ENCODE assay signal across 8 cellular contexts in the genomic region with DNA sequence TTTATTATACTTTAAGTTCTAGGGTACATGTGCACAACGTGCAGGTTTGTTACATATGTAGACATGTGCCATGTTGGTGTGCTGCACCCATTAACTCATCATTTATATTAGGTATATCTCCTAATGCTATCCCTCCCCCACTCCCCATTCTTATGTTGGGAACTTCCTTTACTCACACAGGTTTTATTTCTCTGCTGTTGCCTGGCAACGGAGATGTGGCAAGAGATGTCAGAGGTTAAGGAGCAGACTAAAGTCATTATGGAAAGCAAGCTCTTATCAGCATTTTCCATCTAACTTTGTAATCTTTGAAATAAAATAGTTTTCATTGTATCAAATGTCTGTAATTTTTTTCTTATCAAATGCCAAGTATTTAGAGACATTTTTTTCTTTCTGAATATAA. TPM values are rescaled to one million over a fixed set of nuclear protein-coding genes. Genes with fewer than 3 reads are reported as not detected.
DNase-seq lines count a peak whose midpoint lies in the region; ATAC-seq and TF ChIP-seq lines count a peak whose summit lies in the region.
"Not testable (repeated sequence)": the region's sequence is repeated elsewhere in the genome, so short reads cannot be mapped to it uniquely, and the experiment has no call there.

No MANE protein-coding gene starts in this region.

- not testable (repeated sequence) for H3K36me3 ChIP-seq in endodermal cell (ENCODE audit: control insufficient read depth, insufficient read depth, low read length); hepatocyte (replicated peaks; ENCODE audit: insufficient read depth, low read depth); uterus

- H3K27ac Mint-ChIP-seq in activated CD4-positive, alpha-beta T cell treated with anti-CD3 and anti-CD28 coated beads for 36 hours; endodermal cell: not testable (repeated sequence)
- H3K27ac Mint-ChIP-seq in mesothelial cell of epicardium: peak overlapping the region; percentile 50

- not testable (repeated sequence) for H3K27me3 Mint-ChIP-seq in activated CD4-positive, alpha-beta T cell treated with anti-CD3 and anti-CD28 coated beads for 36 hours; endodermal cell (ENCODE audit: insufficient read depth); mesothelial cell of epicardium (ENCODE audit: low read depth)

- CTCF ChIA-PET in activated CD4-positive, alpha-beta T cell treated with anti-CD3 and anti-CD28 coated beads for 36 hours (lab: Charles Lee): not testable (repeated sequence)

- not testable (repeated sequence) for H3K9me2 ChIP-seq in hepatocyte (replicated peaks; ENCODE audit: insufficient read depth)

- not testable (repeated sequence) for H3K9ac ChIP-seq in endodermal cell (ENCODE audit: extremely low read depth, low read length, poor library complexity, severe bottlenecking)

- not testable (repeated sequence) for H3K4me1 Mint-ChIP-seq in activated CD4-positive, alpha-beta T cell treated with anti-CD3 and anti-CD28 coated beads for 36 hours; endodermal cell; mesothelial cell of epicardium

- not testable (repeated sequence) for TF ChIP-seq CTCF in endodermal cell (conservative IDR thresholded peaks at IDR 0.05); hepatocyte (IDR thresholded peaks at IDR 0.05; ENCODE audit: poor library complexity); mesothelial cell of epicardium (IDR thresholded peaks at IDR 0.05; ENCODE audit: unreplicated experiment); uterus (IDR thresholded peaks at IDR 0.05)

- H3K4me1 ChIP-seq in endodermal cell (ENCODE audit: control insufficient read depth, insufficient read depth, low read length); hepatocyte (ENCODE audit: insufficient read depth); uterus: not testable (repeated sequence)

- not testable (repeated sequence) for H3K9me3 ChIP-seq in endodermal cell (ENCODE audit: control insufficient read depth, low read length); hepatocyte (ENCODE audit: low read depth); uterus

- not testable (repeated sequence) for H2AFZ ChIP-seq in hepatocyte

- H3K27me3 ChIP-seq in endodermal cell (ENCODE audit: control insufficient read depth, insufficient read depth, low read length, poor library complexity, severe bottlenecking); hepatocyte; uterus: not testable (repeated sequence)

- H3K36me3 Mint-ChIP-seq in activated CD4-positive, alpha-beta T cell treated with anti-CD3 and anti-CD28 coated beads for 36 hours (ENCODE audit: low read depth); endodermal cell (ENCODE audit: low read depth); mesothelial cell of epicardium: not testable (repeated sequence)

- POLR2A ChIA-PET in activated CD4-positive, alpha-beta T cell treated with anti-CD3 and anti-CD28 coated beads for 36 hours (lab: Charles Lee): not testable (repeated sequence)

- H3K9me3 Mint-ChIP-seq in activated CD4-positive, alpha-beta T cell treated with anti-CD3 and anti-CD28 coated beads for 36 hours (ENCODE audit: low read depth); endodermal cell; mesothelial cell of epicardium: not testable (repeated sequence)

- not testable (repeated sequence) for TF ChIP-seq POLR2A in uterus (IDR thresholded peaks at IDR 0.05)

- WGBS in endodermal cell (ENCODE audit: insufficient coverage in 1 of 2, insufficient read length in 1 of 2), 2 experiments: 57% methylated on average over 1 of the region's 2 CpGs; no CpG with 5 or more reads in 1 of the 2 experiments
- 49% methylated on average over 2 of the region's 2 CpGs for WGBS in hepatocyte (ENCODE audit: low lambda C conversion rate, missing lambda C conversion rate)

- H3K4me3 ChIP-seq in endodermal cell (ENCODE audit: low read length); hepatocyte; uterus: not testable (repeated sequence)

- DNase-seq in EH (ENCODE audit: low read depth) (peak; percentile 4), M059J (ENCODE audit: low read depth) (peak; percentile 73), NCI-H69 (lab: John Stamatoyannopoulos, UW) (peak; percentile 91), endodermal cell (peak; percentile 73), hepatocyte (ENCODE audit: low spot score) (peak; percentile 67), uterus (peak; percentile 19 to 61)
- DNase-seq in activated CD4-positive, alpha-beta T cell treated with anti-CD3 and anti-CD28 coated beads for 36 hours: peak; percentile 6
- not testable (repeated sequence) for DNase-seq in mesothelial cell of epicardium (ENCODE audit: low spot score in 2 of 2, unreplicated experiment in 2 of 2)

- H3K79me2 ChIP-seq in hepatocyte: not testable (repeated sequence)

- H3K4me3 Mint-ChIP-seq in activated CD4-positive, alpha-beta T cell treated with anti-CD3 and anti-CD28 coated beads for 36 hours; endodermal cell; mesothelial cell of epicardium: not testable (repeated sequence)

- H3K27ac ChIP-seq in endodermal cell (ENCODE audit: low read depth, low read length); hepatocyte; uterus: not testable (repeated sequence)

- ATAC-seq in activated CD4-positive, alpha-beta T cell treated with anti-CD3 and anti-CD28 coated beads for 36 hours: not testable (repeated sequence)

- H3K4me2 ChIP-seq in hepatocyte: not testable (repeated sequence)

- intact Hi-C loops in activated CD4-positive, alpha-beta T cell treated with anti-CD3 and anti-CD28 coated beads for 36 hours (cut with DNase I, micrococcal nuclease); uterus (cut with DNase I; ENCODE audit: low total_unique reads): not testable (repeated sequence)

- H4K20me1 ChIP-seq in hepatocyte (ENCODE audit: insufficient read depth, poor library complexity, severe bottlenecking): not testable (repeated sequence)

RNA-seq across cellular contexts. Expression of a gene that starts 26.8 kb away (rescaled TPM):
- 2.7 and 4.1 TPM in 2 replicates for total RNA-seq in M059J (2014; rRNA removed; shearing (Covaris generic))
- total RNA-seq in activated CD4-positive, alpha-beta T cell treated with anti-CD3 and anti-CD28 coated beads for 36 hours: 10 to 100 TPM; 10.4 to 13.4 TPM
- 10 to 100 TPM; 49.3 to 51.6 TPM for total RNA-seq in endodermal cell
- polyA plus RNA-seq in endodermal cell (2013, experiment 1 of 2): 31.1 TPM
- 25.7 TPM for polyA plus RNA-seq in endodermal cell (2013, experiment 2 of 2)
- total RNA-seq in hepatocyte: 24.5 and 31.7 TPM in 2 replicates
- 20.8 and 22.9 TPM in 2 replicates for polyA plus RNA-seq in hepatocyte
- 59.9 to 61.9 TPM (median 60.6 TPM) in 3 replicates for total RNA-seq in mesothelial cell of epicardium
- total RNA-seq in uterus: 100 to 1,000 TPM in 1 of 4 donors, 10 to 100 TPM in 3; 31.5 to 111 (median 57.1) TPM
